ENCODE assay signal across 8 cellular contexts in genomic region chr5:91382530-91383026, GRCh38. TPM values are rescaled to one million over a fixed set of nuclear protein-coding genes. Genes with fewer than 3 reads are reported as not detected.
DNase-seq lines count a peak whose midpoint lies in the region; ATAC-seq, FAIRE-seq and TF ChIP-seq lines count a peak whose summit lies in the region.

No MANE protein-coding gene starts in this region.

- TF ChIP-seq CTCF in Caco-2 (IDR thresholded peaks at IDR 0.05; ENCODE audit: insufficient read depth in 1 of 2, low read depth in 1 of 2, low read length in 1 of 2, severe bottlenecking in 1 of 2, unreplicated experiment in 1 of 2) (no peak), HepG2 (CRISPR knock-in tag; IDR thresholded peaks at IDR 0.05) (no peak)

- peak overlapping the region; percentile 65 for H3K4me3 ChIP-seq in Caco-2 (ENCODE audit: low read depth, low read length)
- peak overlapping the region; percentile 77 to 90 (median 79) for H3K4me3 ChIP-seq in HepG2 (replicated peaks in 1 of 3; ENCODE audit: insufficient read depth in 1 of 3, low read depth in 2 of 3, low read length in 3 of 3)

- BruUV-seq in Caco-2 (replicated peaks; lab: Mats Ljungman, UMichigan): TSS peak; percentile 58
- BruUV-seq in HepG2 (replicated peaks; lab: Mats Ljungman, UMichigan): TSS peak; percentile 65

- peak overlapping the region; percentile 89 for H3K9ac ChIP-seq in HepG2 (ENCODE audit: insufficient read depth, low read depth, low read length)

- ATAC-seq in SK-N-SH treated with all-trans-retinoic acid at 6 μM for 48 hours (0 out of 3 replicates have a peak, but pooled peaks have one; percentile 6), HepG2 (no peak), GM18868 (IDR thresholded peaks at IDR 0.05; ENCODE audit: unreplicated experiment) (no peak), HG03469 (IDR thresholded peaks at IDR 0.05; ENCODE audit: unreplicated experiment) (no peak)

- H3K79me2 ChIP-seq in HepG2 (ENCODE audit: insufficient read depth, low read length): peaks cover 48% of the 10 kb centered on the region

- in situ Hi-C loops in KBM-7 (cut with MboI; ENCODE audit: low pct_unique_long_range_greater_than_20kb, low sequenced_read_pairs): loop anchor here (25.0 kb wide), 1 partner anchor 270 kb away; no protein-coding TSS in a partner anchor
- in situ Hi-C loops in HepG2 (cut with HindIII; ENCODE audit: extremely low pct_ligation_motif_present, low pct_unique_long_range_greater_than_20kb): loop anchor here (5.0 to 10.0 kb wide), 3 partner anchors 278 to 515 kb away; no protein-coding TSS in a partner anchor

- peak overlapping the region; percentile 94 for H3K27ac Mint-ChIP-seq in Caco-2 (ENCODE audit: unreplicated experiment)

- peak overlapping the region; percentile 80 for H3K4me2 ChIP-seq in HepG2 (ENCODE audit: low read depth, low read length)

- no peaks in the 10 kb centered on the region for H3K27me3 ChIP-seq in Caco-2 (replicated peaks; ENCODE audit: control insufficient read depth, insufficient read depth, low read length)
- H3K27me3 ChIP-seq in HepG2 (ENCODE audit: control insufficient read depth in 1 of 2, insufficient read depth in 2 of 2, low read length in 2 of 2): no peaks in the 10 kb centered on the region; a peak in 2 of 5 replicates

- H3K9me3 ChIP-seq in Caco-2: no peaks in the 10 kb centered on the region
- no peaks in the 10 kb centered on the region for H3K9me3 ChIP-seq in HepG2 (ENCODE audit: low read length)

- H3K27me3 Mint-ChIP-seq in Caco-2 (ENCODE audit: insufficient read depth, unreplicated experiment): no peaks in the 10 kb centered on the region

- no peak for TF ChIP-seq POLR2A in HepG2 (IDR thresholded peaks at IDR 0.05; ENCODE audit: insufficient read depth in 1 of 2, low read depth in 2 of 2, low read length in 2 of 2)

- H3K4me1 Mint-ChIP-seq in Caco-2 (ENCODE audit: low read depth, unreplicated experiment): peaks cover 6% of the 10 kb centered on the region

- no peak for FAIRE-seq in HepG2 (lab: Jason Lieb, UNC)

- TF ChIP-seq RAD21 in HepG2 (CRISPR knock-in tag; IDR thresholded peaks at IDR 0.05): no peak

- H3K9me3 Mint-ChIP-seq in Caco-2 (ENCODE audit: unreplicated experiment): no peaks in the 10 kb centered on the region

- DNase-seq in Caco-2 (peak in 1 of 2 experiments; percentile 17), KBM-7 (peak; percentile 75), HepG2 (ENCODE audit: low spot score) (peak; percentile 22)
- DNase-seq in central memory CD4-positive, alpha-beta T cell: peak; percentile 41
- peak; percentile 1 to 82 (median 26) for DNase-seq in stimulated activated naive CD4-positive, alpha-beta T cell (lab: John Stamatoyannopoulos, UW)

- peak overlapping the region; percentile 88 for H3K4me3 Mint-ChIP-seq in Caco-2 (ENCODE audit: unreplicated experiment)

- CTCF ChIA-PET in Caco-2 (lab: Charles Lee) (interaction anchor here (0.5 to 5.4 kb wide), 8 partner anchors 37 to 517 kb away, joined by 3 to 71 read pairs (median 5); no protein-coding TSS in a partner anchor), HepG2 (lab: Yijun Ruan, JAX; ENCODE audit: low intra/inter-chr PET ratio, low total read pairs) (interaction anchor here (2.9 to 3.6 kb wide), 3 partner anchors 156 to 516 kb away, joined by 60 to 82 read pairs (median 64); no protein-coding TSS in a partner anchor)

- TF ChIP-seq EP300 in HepG2 (IDR thresholded peaks at IDR 0.05; ENCODE audit: low read depth in 2 of 2, low read length in 2 of 2) (no peak), HepG2 (CRISPR knock-in tag; IDR thresholded peaks at IDR 0.05; ENCODE audit: borderline replicate concordance) (no peak)

- POLR2A ChIA-PET in Caco-2 (lab: Charles Lee): interaction anchor here (0.5 to 1.9 kb wide), 13 partner anchors 8 to 580 kb away, joined by 3 to 40 read pairs (median 4); no protein-coding TSS in a partner anchor
- POLR2A ChIA-PET in HepG2 (lab: Yijun Ruan, JAX): interaction anchor here (0.8 to 1.8 kb wide), 21 partner anchors 10 to 972 kb away, joined by 3 to 13 read pairs (median 4); partner anchors contain the start of genes MBLAC2 and POLR3G

- H3K36me3 ChIP-seq in Caco-2 (ENCODE audit: control insufficient read depth, insufficient read depth, low read length): no peaks in the 10 kb centered on the region
- no peaks in the 10 kb centered on the region; a peak in 1 of 5 replicates for H3K36me3 ChIP-seq in HepG2 (replicated peaks in 1 of 2; ENCODE audit: control insufficient read depth in 1 of 2, insufficient read depth in 2 of 2, low read length in 2 of 2)

- H3K4me1 ChIP-seq in Caco-2 (peaks cover 11% of the 10 kb centered on the region), HepG2 (ENCODE audit: insufficient read depth, low read length) (peaks cover 5% of the 10 kb centered on the region; the same call in 1 of the 2 replicates)

- peak overlapping the region; percentile 94 for H3K27ac ChIP-seq in HepG2 (ENCODE audit: extremely low read length, insufficient read depth, low read length)

- H2AFZ ChIP-seq in HepG2 (ENCODE audit: low read length): no peak overlapping the region

- intact Hi-C loops in Caco-2 (cut with micrococcal nuclease; ENCODE audit: unreplicated experiment) (loop anchor here (1.0 kb wide), 3 partner anchors 102 to 450 kb away; no protein-coding TSS in a partner anchor), HepG2 (cut with micrococcal nuclease; ENCODE audit: unreplicated experiment) (loop anchor here (5.0 kb wide), 2 partner anchors 435 to 910 kb away; partner anchors contain the start of genes MBLAC2 and POLR3G)

- H3K36me3 Mint-ChIP-seq in Caco-2 (ENCODE audit: insufficient read depth, unreplicated experiment): peaks cover 52% of the 10 kb centered on the region

- WGBS in HepG2 (ENCODE audit: low lambda C conversion rate): 1% methylated on average over 14 of the region's 14 CpGs

- H4K20me1 ChIP-seq in HepG2 (ENCODE audit: insufficient read depth, low read length): peaks cover 12% of the 10 kb centered on the region; the same call in 1 of the 2 replicates

TF ChIP-seq in SK-N-SH treated with all-trans-retinoic acid at 6 μM for 48 hours, 23 proteins besides CTCF, POLR2A, EP300 and RAD21:
- 0 out of 2 replicates have a peak, but pooled peaks have one; percentile 32 for TF ChIP-seq TOX (CRISPR knock-in tag; IDR thresholded peaks at IDR 0.05; ENCODE audit: borderline replicate concordance)
- no peak for TF ChIP-seq SNAI2 (CRISPR knock-in tag; IDR thresholded peaks at IDR 0.05)

TF ChIP-seq in HepG2, 621 proteins besides CTCF, POLR2A, EP300 and RAD21 (continues in another document):
- TF ChIP-seq GABPA (IDR thresholded peaks at IDR 0.05; ENCODE audit: low read depth, low read length) (no peak), GABPA (CRISPR knock-in tag; IDR thresholded peaks at IDR 0.05; ENCODE audit: low read depth) (no peak), MED13 (CRISPR knock-in tag; IDR thresholded peaks at IDR 0.05) (no peak), ISL2 (CRISPR knock-in tag; IDR thresholded peaks at IDR 0.05) (no peak), SAP130 (CRISPR knock-in tag; IDR thresholded peaks at IDR 0.05; ENCODE audit: low read depth) (peak; percentile 43; the same call in 1 of the 2 replicates), ARID3A (IDR thresholded peaks at IDR 0.05; ENCODE audit: low read depth, low read length) (no peak)
- TF ChIP-seq, protein P1, sequence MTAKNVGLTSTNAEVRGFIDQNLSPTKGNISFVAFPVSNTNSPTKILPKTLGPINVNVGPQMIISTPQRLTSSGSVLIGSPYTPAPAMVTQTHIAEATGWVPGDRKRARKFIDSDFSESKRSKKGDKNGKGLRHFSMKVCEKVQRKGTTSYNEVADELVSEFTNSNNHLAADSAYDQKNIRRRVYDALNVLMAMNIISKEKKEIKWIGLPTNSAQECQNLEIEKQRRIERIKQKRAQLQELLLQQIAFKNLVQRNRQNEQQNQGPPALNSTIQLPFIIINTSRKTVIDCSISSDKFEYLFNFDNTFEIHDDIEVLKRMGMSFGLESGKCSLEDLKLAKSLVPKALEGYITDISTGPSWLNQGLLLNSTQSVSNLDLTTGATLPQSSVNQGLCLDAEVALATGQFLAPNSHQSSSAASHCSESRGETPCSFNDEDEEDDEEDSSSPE (CRISPR knock-in tag; IDR thresholded peaks at IDR 0.05): peak; percentile 28; the same call in 1 of the 2 replicates

RNA-seq across cellular contexts. Expression of gene ARRDC3, which starts 0.5 kb away (rescaled TPM):
- 34.5 and 38.7 TPM in 2 replicates for total RNA-seq in Caco-2 (2022)
- total RNA-seq in HepG2 (2016; rRNA removed; fragmentation: Illumina TruSeq; extraction: Trizol): 12.2 and 24.4 TPM in 2 replicates
- 7.8 TPM in 2 replicates for total RNA-seq in HepG2 (2016; cell fraction: cytosol; rRNA removed; fragmentation: Illumina TruSeq; extraction: Trizol; ENCODE audit: low read depth)
- 13.5 and 19.6 TPM in 2 replicates for total RNA-seq in HepG2 (2016; cell fraction: insoluble cytoplasmic fraction; rRNA removed; fragmentation: Illumina TruSeq; extraction: Trizol)
- total RNA-seq in HepG2 (2016; cell fraction: membrane; rRNA removed; fragmentation: Illumina TruSeq; extraction: Trizol): 11.0 and 11.3 TPM in 2 replicates
- total RNA-seq in HepG2 (2016; cell fraction: nucleus; rRNA removed; fragmentation: Illumina TruSeq; extraction: Trizol): 46.8 and 50.0 TPM in 2 replicates
- polyA plus RNA-seq in HepG2 (2011; rRNA removed): 3.4 and 5.9 TPM in 2 replicates
- polyA plus RNA-seq in HepG2 (2011; cell fraction: cytosol; rRNA removed): 1.0 and 3.5 TPM in 2 replicates
- 4.1 and 6.4 TPM in 2 replicates for polyA plus RNA-seq in HepG2 (2011; cell fraction: nucleus; rRNA removed)
- polyA plus RNA-seq in HepG2 (2012): 10.9 and 12.8 TPM in 2 replicates
- polyA plus RNA-seq in HepG2 (2016; cell fraction: cytosol; fragmentation: Illumina TruSeq; extraction: Trizol; ENCODE audit: low read depth): 0.52 and 0.62 TPM in 2 replicates
- 7.6 and 8.4 TPM in 2 replicates for polyA plus RNA-seq in HepG2 (2016; cell fraction: insoluble cytoplasmic fraction; fragmentation: Illumina TruSeq; extraction: Trizol; ENCODE audit: low read depth)
- 2.1 and 2.7 TPM in 2 replicates for polyA plus RNA-seq in HepG2 (2016; cell fraction: membrane; fragmentation: Illumina TruSeq; extraction: Trizol; ENCODE audit: low read depth)
- 35.7 and 39.1 TPM in 2 replicates for polyA plus RNA-seq in HepG2 (2016; cell fraction: nucleus; fragmentation: Illumina TruSeq; extraction: Trizol; ENCODE audit: insufficient read depth, low read depth)
- polyA minus RNA-seq in HepG2 (2011; rRNA and poly(A)+ RNA removed; ENCODE audit: low replicate concordance): 10.6 and 28.7 TPM in 2 replicates
- polyA minus RNA-seq in HepG2 (2011; cell fraction: cytosol; rRNA and poly(A)+ RNA removed): 9.8 and 22.2 TPM in 2 replicates
- 15.3 and 23.9 TPM in 2 replicates for polyA minus RNA-seq in HepG2 (2011; cell fraction: nucleus; rRNA and poly(A)+ RNA removed)
